In genomic region chr9:113851860-113852259, GRCh38 we compare ENCODE assay signal across 18 cellular contexts. TPM values are rescaled to one million over a fixed set of nuclear protein-coding genes. Genes with fewer than 3 reads are reported as not detected.
DNase-seq lines count a peak whose midpoint lies in the region; ATAC-seq and TF ChIP-seq lines count a peak whose summit lies in the region.
"Had no signal": no experiment of that assay in that cellular context is flagged by ENCODE, and none has a peak within 500 bp of the region (broad histone marks: within the 10 kb centered on the region; RNA-seq: fewer than 3 reads in every experiment).

No MANE protein-coding gene starts in this region.

- H3K27ac Mint-ChIP-seq in activated CD4-positive, alpha-beta T cell treated with anti-CD3 and anti-CD28 coated beads for 36 hours = no peak overlapping the region

- H3K27me3 Mint-ChIP-seq in activated CD4-positive, alpha-beta T cell treated with anti-CD3 and anti-CD28 coated beads for 36 hours = peaks cover 9% of the 10 kb centered on the region

- no peaks in the 10 kb centered on the region for H3K36me3 ChIP-seq in osteoblast (ENCODE audit: insufficient read depth, low read length)

- H3K4me3 ChIP-seq in NB4 (ENCODE audit: low read depth, low read length) (no peak overlapping the region), osteoblast (ENCODE audit: insufficient read depth, low read length) (no peak overlapping the region)

- CTCF ChIA-PET in activated CD4-positive, alpha-beta T cell treated with anti-CD3 and anti-CD28 coated beads for 36 hours (lab: Charles Lee) = no interaction called here

- peak; percentile 42 for ATAC-seq in activated CD4-positive, alpha-beta T cell treated with anti-CD3 and anti-CD28 coated beads for 36 hours

- H3K79me2 ChIP-seq in osteoblast (ENCODE audit: insufficient read depth, low read length) = no peaks in the 10 kb centered on the region

- DNase-seq in activated CD4-positive, alpha-beta T cell treated with anti-CD3 and anti-CD28 coated beads for 36 hours = no peak
- no peak for DNase-seq in activated CD4-positive, alpha-beta T cell treated with anti-CD3 and anti-CD28 coated beads, Interleukin-2, amount 50 U/mL, for 4 hours
- peak; percentile 38 for DNase-seq in NB4 (ENCODE audit: low read depth)
- peak; percentile 61 for DNase-seq in SIG-M5 treated with dmso at 0.1 percent for 504 hours (lab: John Stamatoyannopoulos, UW; ENCODE audit: unreplicated experiment)
- DNase-seq in osteoblast (ENCODE audit: insufficient read length, low spot score, missing footprints) = peak; percentile 70
- no peak for DNase-seq in NCI-H187 treated with DMSO at 0.1 percent for 48 hours (lab: John Stamatoyannopoulos, UW)
- DNase-seq in KG1 (lab: John Stamatoyannopoulos, UW) = no peak
- DNase-seq in hippocampal formation (lab: John Stamatoyannopoulos, UW) = no peak
- DNase-seq: C1 segment of cervical spinal cord, Caco-2, DMS53, NCI-H1930, NCI-H2171, NCI-H510A, NCI-H82, SK-N-SH had no signal

- peaks cover 7% of the 10 kb centered on the region for H3K4me1 Mint-ChIP-seq in activated CD4-positive, alpha-beta T cell treated with anti-CD3 and anti-CD28 coated beads for 36 hours

- TF ChIP-seq POLR2A in NB4 (IDR thresholded peaks at IDR 0.05; ENCODE audit: extremely low read depth, insufficient read length) = no peak

- no peaks in the 10 kb centered on the region for H3K4me1 ChIP-seq in osteoblast (ENCODE audit: insufficient read depth, low read length)
- H3K4me1 ChIP-seq: Caco-2 had no signal

- no peak overlapping the region for H3K27ac ChIP-seq in osteoblast (ENCODE audit: low read depth, low read length)
- H3K27ac ChIP-seq: 22Rv1, HL-60 had no signal

- peaks cover 15% of the 10 kb centered on the region for H3K9me3 Mint-ChIP-seq in activated CD4-positive, alpha-beta T cell treated with anti-CD3 and anti-CD28 coated beads for 36 hours (ENCODE audit: low read depth)

- peaks cover 3% of the 10 kb centered on the region for H3K27me3 ChIP-seq in osteoblast (ENCODE audit: insufficient read depth, low read length)

- no peak for TF ChIP-seq CTCF in NB4 (IDR thresholded peaks at IDR 0.05; ENCODE audit: low read depth, low read length)
- no peak for TF ChIP-seq CTCF in osteoblast (IDR thresholded peaks at IDR 0.05; ENCODE audit: extremely low read depth, low read depth, low read length)

- H3K36me3 Mint-ChIP-seq in activated CD4-positive, alpha-beta T cell treated with anti-CD3 and anti-CD28 coated beads for 36 hours (ENCODE audit: low read depth) = peaks cover 2% of the 10 kb centered on the region

- H3K4me3 Mint-ChIP-seq in activated CD4-positive, alpha-beta T cell treated with anti-CD3 and anti-CD28 coated beads for 36 hours = no peak overlapping the region

- intact Hi-C loops in activated CD4-positive, alpha-beta T cell treated with anti-CD3 and anti-CD28 coated beads for 36 hours (cut with DNase I, micrococcal nuclease) = loop anchor here in 1 of 2 experiments (5.0 kb wide), 1 partner anchor 230 kb away; no protein-coding TSS in a partner anchor

- no peak overlapping the region for H2AFZ ChIP-seq in osteoblast (ENCODE audit: low read length)

- peaks cover 3% of the 10 kb centered on the region for H3K9me3 ChIP-seq in osteoblast (ENCODE audit: low read depth, low read length)
- H3K9me3 ChIP-seq: Caco-2 had no signal

- H3K4me2 ChIP-seq in osteoblast (ENCODE audit: insufficient read depth, low read length) = no peak overlapping the region
- H3K4me2 ChIP-seq: SK-N-SH had no signal

- H4K20me1 ChIP-seq in osteoblast (ENCODE audit: insufficient read depth, low read length) = no peaks in the 10 kb centered on the region

- POLR2A ChIA-PET in activated CD4-positive, alpha-beta T cell treated with anti-CD3 and anti-CD28 coated beads for 36 hours (lab: Charles Lee) = no interaction called here

RNA-seq across cellular contexts. Expression of gene ZNF618, which starts 24.2 kb away (rescaled TPM):
- under 1 TPM; 0.11 TPM for total RNA-seq in activated CD4-positive, alpha-beta T cell treated with anti-CD3 and anti-CD28 coated beads for 36 hours
- 10.1 and 13.6 TPM in 2 replicates for total RNA-seq in osteoblast

Comparison
In these comparisons a context has a peak if more than half of its experiments do, and no peak if none do; other contexts are left out.
1. DNase-seq: peak in NB4 (single experiment), SIG-M5 treated with dmso at 0.1 percent for 504 hours (single experiment) and osteoblast (single experiment); none in activated CD4-positive, alpha-beta T cell treated with anti-CD3 and anti-CD28 coated beads for 36 hours (single experiment), activated CD4-positive, alpha-beta T cell treated with anti-CD3 and anti-CD28 coated beads, Interleukin-2, amount 50 U/mL, for 4 hours (0 of 2), NCI-H187 treated with DMSO at 0.1 percent for 48 hours (single experiment), KG1 (single experiment) and hippocampal formation (0 of 2).